Comparison of ENCODE assay signal across 8 cellular contexts in genomic region chr19:14005381-14006084, GRCh38.
DNase-seq lines count a peak whose midpoint lies in the region; ATAC-seq and TF ChIP-seq lines count a peak whose summit lies in the region.

No MANE protein-coding gene starts in this region.

- peak overlapping the region; percentile 59 for H3K4me3 ChIP-seq in GM12875 (ENCODE audit: low read depth, low read length)

- TF ChIP-seq CTCF in GM12875 (IDR thresholded peaks at IDR 0.05; ENCODE audit: borderline replicate concordance, insufficient read depth, low read depth, low read length): no peak

- ATAC-seq in HG02973 (IDR thresholded peaks at IDR 0.05; ENCODE audit: unreplicated experiment): peak; percentile 28

- DNase-seq in NCI-H345 treated with DMSO at 0.1 percent for 48 hours (lab: John Stamatoyannopoulos, UW; ENCODE audit: unreplicated experiment): peak; percentile 38
- DNase-seq in activated CD4-positive, CD25-positive, alpha-beta regulatory T cell treated with anti-CD3 and anti-CD28 coated beads, Interleukin-2, amount 50 U/mL, for 72 hours: peak; percentile 90
- DNase-seq in cerebellar cortex (ENCODE audit: low spot score): peak; percentile 82
- DNase-seq in kidney tubule cell (ENCODE audit: low spot score): peak; percentile 83
- peak; percentile 83 to 90 for DNase-seq in stimulated activated CD4-positive, alpha-beta T cell treated with anti-CD3 and anti-CD28 coated beads, Interleukin-15, amount 100 ng/mL, for 1 hour (ENCODE audit: low read depth in 1 of 2, low spot score in 1 of 2)
- no peak for DNase-seq in epidermal melanocyte (ENCODE audit: insufficient read length, low spot score)
